ENCODE assay signal across 1 cellular context in genomic region chr4:6676722-6677558, GRCh38.
TF ChIP-seq lines count a peak whose summit lies in the region.

No MANE protein-coding gene starts in this region.

TF ChIP-seq in K562, 482 proteins besides CTCF, POLR2A, EP300 and RAD21 (continued from another document and continues in another):
- TF ChIP-seq, protein P1, sequence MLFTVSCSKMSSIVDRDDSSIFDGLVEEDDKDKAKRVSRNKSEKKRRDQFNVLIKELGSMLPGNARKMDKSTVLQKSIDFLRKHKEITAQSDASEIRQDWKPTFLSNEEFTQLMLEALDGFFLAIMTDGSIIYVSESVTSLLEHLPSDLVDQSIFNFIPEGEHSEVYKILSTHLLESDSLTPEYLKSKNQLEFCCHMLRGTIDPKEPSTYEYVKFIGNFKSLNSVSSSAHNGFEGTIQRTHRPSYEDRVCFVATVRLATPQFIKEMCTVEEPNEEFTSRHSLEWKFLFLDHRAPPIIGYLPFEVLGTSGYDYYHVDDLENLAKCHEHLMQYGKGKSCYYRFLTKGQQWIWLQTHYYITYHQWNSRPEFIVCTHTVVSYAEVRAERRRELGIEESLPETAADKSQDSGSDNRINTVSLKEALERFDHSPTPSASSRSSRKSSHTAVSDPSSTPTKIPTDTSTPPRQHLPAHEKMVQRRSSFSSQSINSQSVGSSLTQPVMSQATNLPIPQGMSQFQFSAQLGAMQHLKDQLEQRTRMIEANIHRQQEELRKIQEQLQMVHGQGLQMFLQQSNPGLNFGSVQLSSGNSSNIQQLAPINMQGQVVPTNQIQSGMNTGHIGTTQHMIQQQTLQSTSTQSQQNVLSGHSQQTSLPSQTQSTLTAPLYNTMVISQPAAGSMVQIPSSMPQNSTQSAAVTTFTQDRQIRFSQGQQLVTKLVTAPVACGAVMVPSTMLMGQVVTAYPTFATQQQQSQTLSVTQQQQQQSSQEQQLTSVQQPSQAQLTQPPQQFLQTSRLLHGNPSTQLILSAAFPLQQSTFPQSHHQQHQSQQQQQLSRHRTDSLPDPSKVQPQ (CRISPR knock-in tag; IDR thresholded peaks at IDR 0.05; ENCODE audit: borderline replicate concordance) = no peak
- TF ChIP-seq NONO (IDR thresholded peaks at IDR 0.05; ENCODE audit: low read depth in 2 of 2, low read length in 1 of 2) (no peak), THRB (CRISPR knock-in tag; conservative IDR thresholded peaks at IDR 0.05) (0 out of 2 replicates have a peak, but pooled peaks have one; percentile 4), ZNF561 (CRISPR knock-in tag; conservative IDR thresholded peaks at IDR 0.05) (no peak), NCOR1 (IDR thresholded peaks at IDR 0.05) (0 out of 2 replicates have a peak, but pooled peaks have one; percentile 7), BRD9 (IDR thresholded peaks at IDR 0.05; ENCODE audit: low read depth, partially characterized antibody) (no peak), HDAC2 (IDR thresholded peaks at IDR 0.05) (no peak), DIDO1 (tag; IDR thresholded peaks at IDR 0.05; ENCODE audit: low read depth) (no peak), SIRT6 (IDR thresholded peaks at IDR 0.05; ENCODE audit: low read depth, low read length) (no peak), FOXA3 (CRISPR knock-in tag; conservative IDR thresholded peaks at IDR 0.05 in 1 of 2, IDR thresholded peaks at IDR 0.05 in 1 of 2) (0 out of 4 replicates have a peak, but pooled peaks of 1 of the 2 experiments have one; percentile 33), MXD1 (CRISPR knock-in tag; IDR thresholded peaks at IDR 0.05; ENCODE audit: borderline replicate concordance, poor library complexity, severe bottlenecking) (no peak), ZNF121 (CRISPR knock-in tag; conservative IDR thresholded peaks at IDR 0.05) (no peak), POLR2B (IDR thresholded peaks at IDR 0.05; ENCODE audit: low read depth, partially characterized antibody) (peak; percentile 55), FOXP1 (CRISPR knock-in tag; IDR thresholded peaks at IDR 0.05) (no peak), ZNF830 (CRISPR knock-in tag; IDR thresholded peaks at IDR 0.05) (no peak), KDM1A (IDR thresholded peaks at IDR 0.05) (no peak), ZBTB43 (CRISPR knock-in tag; IDR thresholded peaks at IDR 0.05) (no peak), MYC (IDR thresholded peaks at IDR 0.05; ENCODE audit: low read depth, low read length) (no peak), MYC (CRISPR knock-in tag; IDR thresholded peaks at IDR 0.05; ENCODE audit: borderline replicate concordance, low read depth) (no peak), BRD4 (IDR thresholded peaks at IDR 0.05) (no peak), CBFA2T3 (IDR thresholded peaks at IDR 0.05) (no peak), MEF2A (IDR thresholded peaks at IDR 0.05; ENCODE audit: control insufficient read depth, low read depth, low read length) (no peak), PURB (CRISPR knock-in tag; IDR thresholded peaks at IDR 0.05; ENCODE audit: low read depth) (no peak), SMC3 (conservative IDR thresholded peaks at IDR 0.05; ENCODE audit: insufficient read depth, low read depth, low read length) (no peak), ZBTB9 (CRISPR knock-in tag; IDR thresholded peaks at IDR 0.05) (no peak), OTX1 (CRISPR knock-in tag; IDR thresholded peaks at IDR 0.05) (no peak), HDGF (IDR thresholded peaks at IDR 0.05) (0 out of 2 replicates have a peak, but pooled peaks have one; percentile 55), XRCC3 (IDR thresholded peaks at IDR 0.05) (no peak), HMGN3 (IDR thresholded peaks at IDR 0.05; ENCODE audit: borderline replicate concordance, extremely low read depth, insufficient read length, low read depth, low read length) (peak; percentile 39), SMAD1 (IDR thresholded peaks at IDR 0.05; ENCODE audit: low read depth, low read length, partially characterized antibody) (no peak), ELF2 (CRISPR knock-in tag; IDR thresholded peaks at IDR 0.05) (no peak), BCL6 (CRISPR knock-in tag; IDR thresholded peaks at IDR 0.05) (no peak), ZKSCAN3 (CRISPR knock-in tag; IDR thresholded peaks at IDR 0.05) (no peak), SOX6 (IDR thresholded peaks at IDR 0.05) (no peak), TOE1 (IDR thresholded peaks at IDR 0.05; ENCODE audit: borderline replicate concordance) (no peak), TOE1 (CRISPR knock-in tag; IDR thresholded peaks at IDR 0.05; ENCODE audit: borderline replicate concordance, low read depth) (no peak), MCM2 (IDR thresholded peaks at IDR 0.05; ENCODE audit: low read depth) (no peak), GMEB1 (CRISPR knock-in tag; IDR thresholded peaks at IDR 0.05) (no peak), NFE2L1 (tag; IDR thresholded peaks at IDR 0.05; ENCODE audit: borderline replicate concordance, low read depth) (no peak), TAL1 (IDR thresholded peaks at IDR 0.05) (no peak)
- TF ChIP-seq, protein P2, sequence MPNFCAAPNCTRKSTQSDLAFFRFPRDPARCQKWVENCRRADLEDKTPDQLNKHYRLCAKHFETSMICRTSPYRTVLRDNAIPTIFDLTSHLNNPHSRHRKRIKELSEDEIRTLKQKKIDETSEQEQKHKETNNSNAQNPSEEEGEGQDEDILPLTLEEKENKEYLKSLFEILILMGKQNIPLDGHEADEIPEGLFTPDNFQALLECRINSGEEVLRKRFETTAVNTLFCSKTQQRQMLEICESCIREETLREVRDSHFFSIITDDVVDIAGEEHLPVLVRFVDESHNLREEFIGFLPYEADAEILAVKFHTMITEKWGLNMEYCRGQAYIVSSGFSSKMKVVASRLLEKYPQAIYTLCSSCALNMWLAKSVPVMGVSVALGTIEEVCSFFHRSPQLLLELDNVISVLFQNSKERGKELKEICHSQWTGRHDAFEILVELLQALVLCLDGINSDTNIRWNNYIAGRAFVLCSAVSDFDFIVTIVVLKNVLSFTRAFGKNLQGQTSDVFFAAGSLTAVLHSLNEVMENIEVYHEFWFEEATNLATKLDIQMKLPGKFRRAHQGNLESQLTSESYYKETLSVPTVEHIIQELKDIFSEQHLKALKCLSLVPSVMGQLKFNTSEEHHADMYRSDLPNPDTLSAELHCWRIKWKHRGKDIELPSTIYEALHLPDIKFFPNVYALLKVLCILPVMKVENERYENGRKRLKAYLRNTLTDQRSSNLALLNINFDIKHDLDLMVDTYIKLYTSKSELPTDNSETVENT (CRISPR knock-in tag; IDR thresholded peaks at IDR 0.05) = no peak
- TF ChIP-seq, protein P3, sequence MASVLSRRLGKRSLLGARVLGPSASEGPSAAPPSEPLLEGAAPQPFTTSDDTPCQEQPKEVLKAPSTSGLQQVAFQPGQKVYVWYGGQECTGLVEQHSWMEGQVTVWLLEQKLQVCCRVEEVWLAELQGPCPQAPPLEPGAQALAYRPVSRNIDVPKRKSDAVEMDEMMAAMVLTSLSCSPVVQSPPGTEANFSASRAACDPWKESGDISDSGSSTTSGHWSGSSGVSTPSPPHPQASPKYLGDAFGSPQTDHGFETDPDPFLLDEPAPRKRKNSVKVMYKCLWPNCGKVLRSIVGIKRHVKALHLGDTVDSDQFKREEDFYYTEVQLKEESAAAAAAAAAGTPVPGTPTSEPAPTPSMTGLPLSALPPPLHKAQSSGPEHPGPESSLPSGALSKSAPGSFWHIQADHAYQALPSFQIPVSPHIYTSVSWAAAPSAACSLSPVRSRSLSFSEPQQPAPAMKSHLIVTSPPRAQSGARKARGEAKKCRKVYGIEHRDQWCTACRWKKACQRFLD (CRISPR knock-in tag; IDR thresholded peaks at IDR 0.05) = no peak
- TF ChIP-seq, protein P4, sequence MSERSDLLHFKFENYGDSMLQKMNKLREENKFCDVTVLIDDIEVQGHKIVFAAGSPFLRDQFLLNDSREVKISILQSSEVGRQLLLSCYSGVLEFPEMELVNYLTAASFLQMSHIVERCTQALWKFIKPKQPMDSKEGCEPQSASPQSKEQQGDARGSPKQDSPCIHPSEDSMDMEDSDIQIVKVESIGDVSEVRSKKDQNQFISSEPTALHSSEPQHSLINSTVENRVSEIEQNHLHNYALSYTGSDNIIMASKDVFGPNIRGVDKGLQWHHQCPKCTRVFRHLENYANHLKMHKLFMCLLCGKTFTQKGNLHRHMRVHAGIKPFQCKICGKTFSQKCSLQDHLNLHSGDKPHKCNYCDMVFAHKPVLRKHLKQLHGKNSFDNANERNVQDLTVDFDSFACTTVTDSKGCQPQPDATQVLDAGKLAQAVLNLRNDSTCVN (CRISPR knock-in tag; IDR thresholded peaks at IDR 0.05) = no peak
- TF ChIP-seq, protein P5, sequence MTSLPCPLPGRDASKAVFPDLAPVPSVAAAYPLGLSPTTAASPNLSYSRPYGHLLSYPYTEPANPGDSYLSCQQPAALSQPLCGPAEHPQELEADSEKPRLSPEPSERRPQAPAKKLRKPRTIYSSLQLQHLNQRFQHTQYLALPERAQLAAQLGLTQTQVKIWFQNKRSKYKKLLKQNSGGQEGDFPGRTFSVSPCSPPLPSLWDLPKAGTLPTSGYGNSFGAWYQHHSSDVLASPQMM (CRISPR knock-in tag; IDR thresholded peaks at IDR 0.05) = no peak
- TF ChIP-seq, protein P6, sequence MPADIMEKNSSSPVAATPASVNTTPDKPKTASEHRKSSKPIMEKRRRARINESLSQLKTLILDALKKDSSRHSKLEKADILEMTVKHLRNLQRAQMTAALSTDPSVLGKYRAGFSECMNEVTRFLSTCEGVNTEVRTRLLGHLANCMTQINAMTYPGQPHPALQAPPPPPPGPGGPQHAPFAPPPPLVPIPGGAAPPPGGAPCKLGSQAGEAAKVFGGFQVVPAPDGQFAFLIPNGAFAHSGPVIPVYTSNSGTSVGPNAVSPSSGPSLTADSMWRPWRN (IDR thresholded peaks at IDR 0.05; ENCODE audit: low read depth) = no peak
- TF ChIP-seq, protein P7, sequence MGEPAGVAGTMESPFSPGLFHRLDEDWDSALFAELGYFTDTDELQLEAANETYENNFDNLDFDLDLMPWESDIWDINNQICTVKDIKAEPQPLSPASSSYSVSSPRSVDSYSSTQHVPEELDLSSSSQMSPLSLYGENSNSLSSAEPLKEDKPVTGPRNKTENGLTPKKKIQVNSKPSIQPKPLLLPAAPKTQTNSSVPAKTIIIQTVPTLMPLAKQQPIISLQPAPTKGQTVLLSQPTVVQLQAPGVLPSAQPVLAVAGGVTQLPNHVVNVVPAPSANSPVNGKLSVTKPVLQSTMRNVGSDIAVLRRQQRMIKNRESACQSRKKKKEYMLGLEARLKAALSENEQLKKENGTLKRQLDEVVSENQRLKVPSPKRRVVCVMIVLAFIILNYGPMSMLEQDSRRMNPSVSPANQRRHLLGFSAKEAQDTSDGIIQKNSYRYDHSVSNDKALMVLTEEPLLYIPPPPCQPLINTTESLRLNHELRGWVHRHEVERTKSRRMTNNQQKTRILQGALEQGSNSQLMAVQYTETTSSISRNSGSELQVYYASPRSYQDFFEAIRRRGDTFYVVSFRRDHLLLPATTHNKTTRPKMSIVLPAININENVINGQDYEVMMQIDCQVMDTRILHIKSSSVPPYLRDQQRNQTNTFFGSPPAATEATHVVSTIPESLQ (CRISPR knock-in tag; IDR thresholded peaks at IDR 0.05) = no peak
- TF ChIP-seq, protein P8, sequence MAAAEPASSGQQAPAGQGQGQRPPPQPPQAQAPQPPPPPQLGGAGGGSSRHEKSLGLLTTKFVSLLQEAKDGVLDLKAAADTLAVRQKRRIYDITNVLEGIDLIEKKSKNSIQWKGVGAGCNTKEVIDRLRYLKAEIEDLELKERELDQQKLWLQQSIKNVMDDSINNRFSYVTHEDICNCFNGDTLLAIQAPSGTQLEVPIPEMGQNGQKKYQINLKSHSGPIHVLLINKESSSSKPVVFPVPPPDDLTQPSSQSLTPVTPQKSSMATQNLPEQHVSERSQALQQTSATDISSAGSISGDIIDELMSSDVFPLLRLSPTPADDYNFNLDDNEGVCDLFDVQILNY (CRISPR knock-in tag; IDR thresholded peaks at IDR 0.05) = no peak
